In genomic region chr2:17621781-17622180, GRCh38 we compare ENCODE assay signal across 1 cellular context.
TF ChIP-seq lines count a peak whose summit lies in the region.

No MANE protein-coding gene starts in this region.

TF ChIP-seq in GM23338, 12 proteins besides CTCF, POLR2A, EP300 and RAD21 (continued from another document):
- no peak for TF ChIP-seq ETS1 (IDR thresholded peaks at IDR 0.05)
TF ChIP-seq in GM23338: peak in this region for 0.
